ENCODE assay signal across 1 cellular context in the genomic region with DNA sequence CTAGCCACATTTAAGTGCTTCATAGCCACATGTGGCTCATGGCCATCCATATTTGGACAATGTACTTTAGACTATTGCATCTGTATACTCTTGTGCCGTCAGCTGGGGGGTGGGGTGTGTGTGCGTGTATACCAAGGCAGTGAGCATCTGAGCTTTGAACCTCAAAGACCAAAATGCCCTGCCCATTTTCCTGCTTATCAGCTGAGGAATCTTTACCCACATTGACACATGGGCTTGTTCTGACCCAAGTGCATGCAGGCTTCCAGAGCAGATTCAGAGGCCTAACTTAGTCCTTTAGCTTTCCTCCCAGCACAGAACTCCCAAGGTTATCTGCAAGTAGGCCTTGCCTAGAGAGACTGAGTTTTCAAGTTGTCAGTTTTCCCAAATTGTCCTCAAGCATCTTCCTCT.
TF ChIP-seq lines count a peak whose summit lies in the region.

No MANE protein-coding gene starts in this region.

TF ChIP-seq in HepG2, 621 proteins besides CTCF, POLR2A, EP300 and RAD21 (continued from another document):
- TF ChIP-seq ZBTB43 (CRISPR knock-in tag; conservative IDR thresholded peaks at IDR 0.05) (no peak), ZNF776 (CRISPR knock-in tag; IDR thresholded peaks at IDR 0.05) (no peak), TCF12 (IDR thresholded peaks at IDR 0.05) (no peak), TCF12 (CRISPR knock-in tag; IDR thresholded peaks at IDR 0.05) (no peak), CBFB (CRISPR knock-in tag; IDR thresholded peaks at IDR 0.05) (no peak), ZNF577 (CRISPR knock-in tag; IDR thresholded peaks at IDR 0.05; ENCODE audit: borderline replicate concordance, low read depth) (no peak), ZNF326 (CRISPR knock-in tag; IDR thresholded peaks at IDR 0.05; ENCODE audit: borderline replicate concordance) (no peak), PCBP1 (IDR thresholded peaks at IDR 0.05; ENCODE audit: borderline replicate concordance, low read depth, low read length) (no peak), PRDM15 (CRISPR knock-in tag; IDR thresholded peaks at IDR 0.05) (peak; percentile 45; the same call in 1 of the 2 replicates), MXD4 (CRISPR knock-in tag; IDR thresholded peaks at IDR 0.05) (peak; percentile 65), ZNF703 (CRISPR knock-in tag; IDR thresholded peaks at IDR 0.05; ENCODE audit: borderline replicate concordance) (no peak), JDP2 (CRISPR knock-in tag; IDR thresholded peaks at IDR 0.05; ENCODE audit: borderline replicate concordance) (no peak), FLYWCH1 (CRISPR knock-in tag; IDR thresholded peaks at IDR 0.05) (no peak), ZZZ3 (CRISPR knock-in tag; IDR thresholded peaks at IDR 0.05; ENCODE audit: borderline replicate concordance) (no peak), IRX3 (CRISPR knock-in tag; IDR thresholded peaks at IDR 0.05; ENCODE audit: borderline replicate concordance, low read depth) (no peak), ZNF710 (CRISPR knock-in tag; IDR thresholded peaks at IDR 0.05; ENCODE audit: borderline replicate concordance) (peak; percentile 60; the same call in 1 of the 2 replicates), EED (CRISPR knock-in tag; IDR thresholded peaks at IDR 0.05) (no peak), RARA (CRISPR knock-in tag; IDR thresholded peaks at IDR 0.05) (peak; percentile 79), U2AF2 (IDR thresholded peaks at IDR 0.05; ENCODE audit: low read depth, low read length) (no peak), PHF8 (CRISPR knock-in tag; IDR thresholded peaks at IDR 0.05) (peak; percentile 41; the same call in 1 of the 2 replicates)
- TF ChIP-seq, protein P1, sequence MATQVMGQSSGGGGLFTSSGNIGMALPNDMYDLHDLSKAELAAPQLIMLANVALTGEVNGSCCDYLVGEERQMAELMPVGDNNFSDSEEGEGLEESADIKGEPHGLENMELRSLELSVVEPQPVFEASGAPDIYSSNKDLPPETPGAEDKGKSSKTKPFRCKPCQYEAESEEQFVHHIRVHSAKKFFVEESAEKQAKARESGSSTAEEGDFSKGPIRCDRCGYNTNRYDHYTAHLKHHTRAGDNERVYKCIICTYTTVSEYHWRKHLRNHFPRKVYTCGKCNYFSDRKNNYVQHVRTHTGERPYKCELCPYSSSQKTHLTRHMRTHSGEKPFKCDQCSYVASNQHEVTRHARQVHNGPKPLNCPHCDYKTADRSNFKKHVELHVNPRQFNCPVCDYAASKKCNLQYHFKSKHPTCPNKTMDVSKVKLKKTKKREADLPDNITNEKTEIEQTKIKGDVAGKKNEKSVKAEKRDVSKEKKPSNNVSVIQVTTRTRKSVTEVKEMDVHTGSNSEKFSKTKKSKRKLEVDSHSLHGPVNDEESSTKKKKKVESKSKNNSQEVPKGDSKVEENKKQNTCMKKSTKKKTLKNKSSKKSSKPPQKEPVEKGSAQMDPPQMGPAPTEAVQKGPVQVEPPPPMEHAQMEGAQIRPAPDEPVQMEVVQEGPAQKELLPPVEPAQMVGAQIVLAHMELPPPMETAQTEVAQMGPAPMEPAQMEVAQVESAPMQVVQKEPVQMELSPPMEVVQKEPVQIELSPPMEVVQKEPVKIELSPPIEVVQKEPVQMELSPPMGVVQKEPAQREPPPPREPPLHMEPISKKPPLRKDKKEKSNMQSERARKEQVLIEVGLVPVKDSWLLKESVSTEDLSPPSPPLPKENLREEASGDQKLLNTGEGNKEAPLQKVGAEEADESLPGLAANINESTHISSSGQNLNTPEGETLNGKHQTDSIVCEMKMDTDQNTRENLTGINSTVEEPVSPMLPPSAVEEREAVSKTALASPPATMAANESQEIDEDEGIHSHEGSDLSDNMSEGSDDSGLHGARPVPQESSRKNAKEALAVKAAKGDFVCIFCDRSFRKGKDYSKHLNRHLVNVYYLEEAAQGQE (IDR thresholded peaks at IDR 0.05; ENCODE audit: borderline replicate concordance in 1 of 2, low read depth in 1 of 2, low read length in 2 of 2): peak in 1 of 2 experiments; percentile 54; a peak in 1 of 4 replicates
- TF ChIP-seq, protein P2, sequence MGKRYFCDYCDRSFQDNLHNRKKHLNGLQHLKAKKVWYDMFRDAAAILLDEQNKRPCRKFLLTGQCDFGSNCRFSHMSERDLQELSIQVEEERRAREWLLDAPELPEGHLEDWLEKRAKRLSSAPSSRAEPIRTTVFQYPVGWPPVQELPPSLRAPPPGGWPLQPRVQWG (CRISPR knock-in tag; IDR thresholded peaks at IDR 0.05; ENCODE audit: borderline replicate concordance, low read depth): no peak
- TF ChIP-seq, protein P3, sequence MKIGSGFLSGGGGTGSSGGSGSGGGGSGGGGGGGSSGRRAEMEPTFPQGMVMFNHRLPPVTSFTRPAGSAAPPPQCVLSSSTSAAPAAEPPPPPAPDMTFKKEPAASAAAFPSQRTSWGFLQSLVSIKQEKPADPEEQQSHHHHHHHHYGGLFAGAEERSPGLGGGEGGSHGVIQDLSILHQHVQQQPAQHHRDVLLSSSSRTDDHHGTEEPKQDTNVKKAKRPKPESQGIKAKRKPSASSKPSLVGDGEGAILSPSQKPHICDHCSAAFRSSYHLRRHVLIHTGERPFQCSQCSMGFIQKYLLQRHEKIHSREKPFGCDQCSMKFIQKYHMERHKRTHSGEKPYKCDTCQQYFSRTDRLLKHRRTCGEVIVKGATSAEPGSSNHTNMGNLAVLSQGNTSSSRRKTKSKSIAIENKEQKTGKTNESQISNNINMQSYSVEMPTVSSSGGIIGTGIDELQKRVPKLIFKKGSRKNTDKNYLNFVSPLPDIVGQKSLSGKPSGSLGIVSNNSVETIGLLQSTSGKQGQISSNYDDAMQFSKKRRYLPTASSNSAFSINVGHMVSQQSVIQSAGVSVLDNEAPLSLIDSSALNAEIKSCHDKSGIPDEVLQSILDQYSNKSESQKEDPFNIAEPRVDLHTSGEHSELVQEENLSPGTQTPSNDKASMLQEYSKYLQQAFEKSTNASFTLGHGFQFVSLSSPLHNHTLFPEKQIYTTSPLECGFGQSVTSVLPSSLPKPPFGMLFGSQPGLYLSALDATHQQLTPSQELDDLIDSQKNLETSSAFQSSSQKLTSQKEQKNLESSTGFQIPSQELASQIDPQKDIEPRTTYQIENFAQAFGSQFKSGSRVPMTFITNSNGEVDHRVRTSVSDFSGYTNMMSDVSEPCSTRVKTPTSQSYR (CRISPR knock-in tag; IDR thresholded peaks at IDR 0.05; ENCODE audit: borderline replicate concordance): peak; percentile 99
TF ChIP-seq in HepG2: peak in this region for 235.
